9 cellular contexts compared by ENCODE assay signal in genomic region chr12:110689002-110689600, GRCh38. TPM values are rescaled to one million over a fixed set of nuclear protein-coding genes. Genes with fewer than 3 reads are reported as not detected.
DNase-seq lines count a peak whose midpoint lies in the region; ATAC-seq and TF ChIP-seq lines count a peak whose summit lies in the region.
"Had no signal": no experiment of that assay in that cellular context is flagged by ENCODE, and none has a peak within 500 bp of the region (broad histone marks: within the 10 kb centered on the region; RNA-seq: fewer than 3 reads in every experiment).

A gene with protein sequence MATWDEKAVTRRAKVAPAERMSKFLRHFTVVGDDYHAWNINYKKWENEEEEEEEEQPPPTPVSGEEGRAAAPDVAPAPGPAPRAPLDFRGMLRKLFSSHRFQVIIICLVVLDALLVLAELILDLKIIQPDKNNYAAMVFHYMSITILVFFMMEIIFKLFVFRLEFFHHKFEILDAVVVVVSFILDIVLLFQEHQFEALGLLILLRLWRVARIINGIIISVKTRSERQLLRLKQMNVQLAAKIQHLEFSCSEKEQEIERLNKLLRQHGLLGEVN (minus strand): TSS chr12:110689115. CDS start chr12:110683245, 5,870 bp downstream.

- H3K4me1 Mint-ChIP-seq in natural killer cell, result peaks cover 40 to 60% of the 10 kb centered on the region in 2 donors

- TF ChIP-seq POLR2A in esophagus squamous epithelium (IDR thresholded peaks at IDR 0.05), result no peak
- TF ChIP-seq POLR2A in thyroid gland (IDR thresholded peaks at IDR 0.05), result no peak

- no peak for TF ChIP-seq CTCF in esophagus squamous epithelium (IDR thresholded peaks at IDR 0.05)
- no peak for TF ChIP-seq CTCF in natural killer cell (IDR thresholded peaks at IDR 0.05)
- no peak for TF ChIP-seq CTCF in thyroid gland (IDR thresholded peaks at IDR 0.05)

- CTCF ChIA-PET in HEK293T (lab: Yijun Ruan, JAX), result interaction anchor here (0.6 kb wide), 1 partner anchor 630 kb away, joined by 3 read pairs; no protein-coding TSS in a partner anchor

- intact Hi-C loops in esophagus squamous epithelium (cut with DNase I), result no loop called here
- intact Hi-C loops in natural killer cell (cut with micrococcal nuclease), result loop anchor here (1.0 kb wide), 2 partner anchors 9 to 28 kb away; no protein-coding TSS in a partner anchor
- intact Hi-C loops in thyroid gland (cut with DNase I), result no loop called here

- H3K9me3 Mint-ChIP-seq in natural killer cell, result no peaks in the 10 kb centered on the region

- H3K9me3 ChIP-seq in HUES6 (ENCODE audit: control insufficient read depth, insufficient read depth, low read depth, low read length), result peaks cover 4% of the 10 kb centered on the region; the same call in 1 of the 2 replicates
- no peaks in the 10 kb centered on the region for H3K9me3 ChIP-seq in esophagus squamous epithelium
- no peaks in the 10 kb centered on the region for H3K9me3 ChIP-seq in thyroid gland

- POLR2A ChIA-PET in HEK293T (lab: Yijun Ruan, JAX), result no interaction called here

- peak within 1 kb of the TSS; percentile 79 for H3K4me3 ChIP-seq in HUES6 (ENCODE audit: low read depth, low read length)
- peak within 1 kb of the TSS; percentile 39 to 85 (median 68) for H3K4me3 ChIP-seq in esophagus squamous epithelium
- H3K4me3 ChIP-seq in thyroid gland (replicated peaks in 1 of 3), result peak within 1 kb of the TSS; percentile 27 to 58 (median 30)

- H3K9ac ChIP-seq in HUES6 (ENCODE audit: low read length), result peak within 1 kb of the TSS; percentile 71

- peak; percentile 73 to 77 (median 73) for ATAC-seq in natural killer cell

- DNase-seq in DMS 273 (lab: John Stamatoyannopoulos, UW; ENCODE audit: unreplicated experiment), result peak; percentile 14
- DNase-seq in DMS 273 treated with DMSO at 0.1 percent for 48 hours (lab: John Stamatoyannopoulos, UW), result no peak
- peak; percentile 40 for DNase-seq in activated CD8-positive, alpha-beta memory T cell treated with anti-CD3 and anti-CD28 coated beads, Interleukin-2, amount 50 U/mL, for 4 hours
- DNase-seq in esophagus squamous epithelium (lab: John Stamatoyannopoulos, UW), result no peak
- DNase-seq in natural killer cell, result peak; percentile 35
- DNase-seq in thyroid gland, result peak; percentile 43 to 47
- no peak for DNase-seq in HEK293T (ENCODE audit: extremely low spot score)

- H3K27ac Mint-ChIP-seq in natural killer cell, result peak within 1 kb of the TSS; percentile 81 to 92

- H3K4me1 ChIP-seq in HUES6 (ENCODE audit: control insufficient read depth, insufficient read depth, low read length) (peaks cover 19% of the 10 kb centered on the region), esophagus squamous epithelium (peaks cover 8 to 34% (median 16%) of the 10 kb centered on the region in 3 donors), thyroid gland (peaks cover 8% of the 10 kb centered on the region in 2 donors)

- H3K27me3 Mint-ChIP-seq in natural killer cell (ENCODE audit: low read depth in 2 of 2), result no peaks in the 10 kb centered on the region

- H3K4me3 Mint-ChIP-seq in natural killer cell, result peak within 1 kb of the TSS; percentile 91

- H3K27me3 ChIP-seq in HUES6 (ENCODE audit: control insufficient read depth, insufficient read depth, low read length), result peaks cover 21% of the 10 kb centered on the region
- H3K27me3 ChIP-seq in esophagus squamous epithelium, result peaks cover 0 to 22% (median 0%) of the 10 kb centered on the region in 4 donors
- H3K27me3 ChIP-seq in thyroid gland, result no peaks in the 10 kb centered on the region

- 0 to 2% methylated on average over 9 to 11 of the region's 54 CpGs for whole genome bisulfite sequencing in esophagus squamous epithelium, 2 donors
- WGBS in thyroid gland, 2 donors, result 3 to 27% methylated on average over 3 to 13 of the region's 54 CpGs

- H3K27ac ChIP-seq in HUES6 (ENCODE audit: low read depth, low read length), result peak within 1 kb of the TSS; percentile 58; the same call in 1 of the 2 replicates
- H3K27ac ChIP-seq in esophagus squamous epithelium, result peak within 1 kb of the TSS; percentile 42 to 88 (median 84)
- peak within 1 kb of the TSS in 2 of 3 donors; percentile 2 to 73 for H3K27ac ChIP-seq in thyroid gland
- H3K27ac ChIP-seq: 22Rv1 had no signal

- H3K36me3 Mint-ChIP-seq in natural killer cell, result no peaks in the 10 kb centered on the region

- H3K36me3 ChIP-seq in HUES6 (ENCODE audit: control insufficient read depth, insufficient read depth, low read length) (no peaks in the 10 kb centered on the region), esophagus squamous epithelium (no peaks in the 10 kb centered on the region), thyroid gland (no peaks in the 10 kb centered on the region)

TF ChIP-seq in HEK293T, 16 proteins besides CTCF, POLR2A, EP300 and RAD21:
- TF ChIP-seq ARNT (IDR thresholded peaks at IDR 0.05) (no peak), PKNOX1 (IDR thresholded peaks at IDR 0.05) (no peak), FOXA1 (IDR thresholded peaks at IDR 0.05) (no peak), SP1 (IDR thresholded peaks at IDR 0.05) (no peak), FOXM1 (IDR thresholded peaks at IDR 0.05; ENCODE audit: borderline replicate concordance) (no peak), HDGF (IDR thresholded peaks at IDR 0.05; ENCODE audit: borderline replicate concordance) (no peak), FOXK2 (IDR thresholded peaks at IDR 0.05) (no peak), BHLHE40 (IDR thresholded peaks at IDR 0.05; ENCODE audit: borderline replicate concordance) (no peak)
TF ChIP-seq in HEK293T: peak in this region for 0.

RNA-seq across cellular contexts. Expression of the gene that starts here (rescaled TPM):
- total RNA-seq in esophagus squamous epithelium (1 to 10 TPM; 1.0 to 5.7 (median 1.7) TPM), natural killer cell (10 to 100 TPM; 12.5 to 18.4 (median 18.0) TPM), thyroid gland (1 to 10 TPM; 4.4 to 6.9 (median 4.5) TPM)

Comparison
In these comparisons a context has a peak if more than half of its experiments do, and no peak if none do; other contexts are left out.
1. DNase-seq: peak in DMS 273 (single experiment), activated CD8-positive, alpha-beta memory T cell treated with anti-CD3 and anti-CD28 coated beads, Interleukin-2, amount 50 U/mL, for 4 hours (single experiment), natural killer cell (single experiment) and thyroid gland (2 of 2); none in DMS 273 treated with DMSO at 0.1 percent for 48 hours (single experiment), esophagus squamous epithelium (single experiment) and HEK293T (single experiment).
2. Peak in every context shown above with its lines, with median percentiles within 50 percentile points of each other: H3K27ac ChIP-seq and H3K4me3 ChIP-seq.